Comparison of ENCODE assay signal across 33 cellular contexts in genomic region chr19:58044886-58045285, GRCh38. TPM values are rescaled to one million over a fixed set of nuclear protein-coding genes. Genes with fewer than 3 reads are reported as not detected.
"Had no signal": no experiment of that assay in that cellular context is flagged by ENCODE, and none has a peak within 500 bp of the region (broad histone marks: within the 10 kb centered on the region; RNA-seq: fewer than 3 reads in every experiment).

No MANE protein-coding gene starts in this region.

- ATAC-seq: esophagus mucosa; gastrocnemius medialis; left ventricle myocardium superior; mucosa of descending colon; psoas muscle; right cardiac atrium; stimulated activated effector memory CD8-positive, alpha-beta T cell treated with anti-CD3 and anti-CD28 coated beads, Interleukin-12 subunit alpha, Interleukin-12 subunit beta, amount 100 ng/mL, for 72 hours had no signal

- DNase-seq: cortex of kidney; foreskin fibroblast; gastrocnemius medialis; head of caudate nucleus; left ventricle myocardium superior; mucosa of descending colon; naive B cell; psoas muscle; right cardiac atrium; sigmoid colon; stimulated activated CD4-positive, alpha-beta T cell treated with anti-CD3 and anti-CD28 coated beads, Interleukin-2, amount 100 ng/mL, for 24 hours; stimulated activated CD4-positive, alpha-beta T cell treated with anti-CD3 and anti-CD28 coated beads, Interleukin-4, amount 100 ng/mL, for 24 hours; stimulated activated naive CD4-positive, alpha-beta T cell treated with Interleukin-2 at 50 U/mL for 16 hours; stomach; substantia nigra had no signal

- H3K36me3 Mint-ChIP-seq: stimulated activated effector memory CD8-positive, alpha-beta T cell treated with anti-CD3 and anti-CD28 coated beads, Interleukin-12 subunit alpha, Interleukin-12 subunit beta, amount 100 ng/mL, for 72 hours had no signal

- H3K4me3 ChIP-seq: gastrocnemius medialis, lung, mucosa of descending colon, psoas muscle, sigmoid colon, stomach, thoracic aorta, tibial nerve, upper lobe of left lung had no signal

- H3K4me1 Mint-ChIP-seq: memory B cell; mesothelial cell of epicardium; naive B cell; neural crest cell; stimulated activated effector memory CD8-positive, alpha-beta T cell treated with anti-CD3 and anti-CD28 coated beads, Interleukin-12 subunit alpha, Interleukin-12 subunit beta, amount 100 ng/mL, for 72 hours had no signal

- H3K27ac Mint-ChIP-seq: memory B cell; mesothelial cell of epicardium; naive B cell; natural killer cell treated with Interleukin-12 subunit alpha and Interleukin-12 subunit beta and Interleukin-15 and Interleukin-18, amount 100 ng/mL, for 72 hours; stimulated activated effector memory CD8-positive, alpha-beta T cell treated with anti-CD3 and anti-CD28 coated beads, Interleukin-12 subunit alpha, Interleukin-12 subunit beta, amount 100 ng/mL, for 72 hours had no signal

- H3K27ac ChIP-seq: epithelial cell of prostate, gastrocnemius medialis, psoas muscle, sigmoid colon, stomach, thoracic aorta, tibial nerve, upper lobe of left lung had no signal

- FAIRE-seq: keratinocyte, urothelium cell line had no signal

- H3K4me3 Mint-ChIP-seq: memory B cell; mesothelial cell of epicardium; natural killer cell treated with Interleukin-12 subunit alpha and Interleukin-12 subunit beta and Interleukin-15 and Interleukin-18, amount 100 ng/mL, for 72 hours; neural crest cell; stimulated activated effector memory CD8-positive, alpha-beta T cell treated with anti-CD3 and anti-CD28 coated beads, Interleukin-12 subunit alpha, Interleukin-12 subunit beta, amount 100 ng/mL, for 72 hours had no signal

- H3K36me3 ChIP-seq: gastrocnemius medialis, sigmoid colon, thoracic aorta, tibial nerve, upper lobe of left lung had no signal

- H3K9me3 ChIP-seq: gastrocnemius medialis had no signal

- H3K4me1 ChIP-seq: gastrocnemius medialis, psoas muscle, sigmoid colon, stomach, tibial nerve, upper lobe of left lung had no signal

- H3K27me3 ChIP-seq: gastrocnemius medialis, sigmoid colon, stomach, tibial nerve, upper lobe of left lung had no signal

- H3K27me3 Mint-ChIP-seq: memory B cell; natural killer cell treated with Interleukin-12 subunit alpha and Interleukin-12 subunit beta and Interleukin-15 and Interleukin-18, amount 100 ng/mL, for 72 hours had no signal

RNA-seq across cellular contexts. Expression of gene ZSCAN1, which starts 11.1 kb away (rescaled TPM):
- total RNA-seq: dermis microvascular lymphatic vessel endothelial cell; esophagus mucosa; gastrocnemius medialis; glomerular endothelial cell; left ventricle myocardium superior; mucosa of descending colon; natural killer cell treated with Interleukin-12 subunit alpha and Interleukin-12 subunit beta and Interleukin-15 and Interleukin-18, amount 100 ng/mL, for 72 hours; osteocyte; psoas muscle; renal cortical epithelial cell; sigmoid colon; skeletal muscle tissue; thoracic aorta had no signal
- polyA plus RNA-seq: keratinocyte, psoas muscle had no signal
